Comparison of ENCODE assay signal across 9 cellular contexts in genomic region chr3:16467368-16467767, GRCh38. TPM values are rescaled to one million over a fixed set of nuclear protein-coding genes. Genes with fewer than 3 reads are reported as not detected.
DNase-seq lines count a peak whose midpoint lies in the region; ATAC-seq and TF ChIP-seq lines count a peak whose summit lies in the region.
"Had no signal": no experiment of that assay in that cellular context is flagged by ENCODE, and none has a peak within 500 bp of the region (broad histone marks: within the 10 kb centered on the region; RNA-seq: fewer than 3 reads in every experiment).

No MANE protein-coding gene starts in this region.

- in situ Hi-C loops in brain microvascular endothelial cell (cut with HindIII; ENCODE audit: low pct_ligation_motif_present, low sequenced_read_pairs), result no loop called here

- H3K4me3 ChIP-seq in left ventricle myocardium inferior (no peak overlapping the region), brain microvascular endothelial cell (ENCODE audit: low read depth, low read length) (no peak overlapping the region), testis (no peak overlapping the region), smooth muscle cell (no peak overlapping the region)
- H3K4me3 ChIP-seq: upper lobe of left lung had no signal

- H3K4me1 ChIP-seq in left ventricle myocardium inferior (peaks cover 92% of the 10 kb centered on the region), testis (peaks cover 4% of the 10 kb centered on the region), smooth muscle cell (ENCODE audit: low read depth) (peaks cover 5% of the 10 kb centered on the region)

- no peak for TF ChIP-seq POLR2A in testis (IDR thresholded peaks at IDR 0.05)

- peak overlapping the region; percentile 60 for H3K27ac ChIP-seq in left ventricle myocardium inferior (replicated peaks)
- H3K27ac ChIP-seq in brain microvascular endothelial cell, result peak overlapping the region; percentile 94
- H3K27ac ChIP-seq in testis, result no peak overlapping the region
- H3K27ac ChIP-seq in smooth muscle cell (ENCODE audit: low read depth), result no peak overlapping the region

- no peaks in the 10 kb centered on the region for H4K20me1 ChIP-seq in smooth muscle cell (ENCODE audit: low read depth)

- H2AFZ ChIP-seq in smooth muscle cell (ENCODE audit: low read depth), result no peak overlapping the region

- H3K9me3 ChIP-seq in left ventricle myocardium inferior (replicated peaks) (peaks cover 14% of the 10 kb centered on the region), testis (no peaks in the 10 kb centered on the region), smooth muscle cell (replicated peaks; ENCODE audit: low read depth) (no peaks in the 10 kb centered on the region)

- H3K36me3 ChIP-seq in left ventricle myocardium inferior (peaks cover 39% of the 10 kb centered on the region), brain microvascular endothelial cell (replicated peaks) (peaks cover 7% of the 10 kb centered on the region), testis (ENCODE audit: low read depth, missing control alignments) (no peaks in the 10 kb centered on the region), smooth muscle cell (ENCODE audit: low read depth) (no peaks in the 10 kb centered on the region)

- H3K27me3 ChIP-seq in left ventricle myocardium inferior (ENCODE audit: low read depth), result no peaks in the 10 kb centered on the region
- H3K27me3 ChIP-seq in brain microvascular endothelial cell (replicated peaks), result no peaks in the 10 kb centered on the region
- no peaks in the 10 kb centered on the region for H3K27me3 ChIP-seq in testis
- H3K27me3 ChIP-seq in smooth muscle cell (ENCODE audit: low read depth), result no peaks in the 10 kb centered on the region
- H3K27me3 ChIP-seq: upper lobe of left lung had no signal

- no peak overlapping the region for H3K4me2 ChIP-seq in smooth muscle cell

- no peak overlapping the region for H3K9ac ChIP-seq in smooth muscle cell (ENCODE audit: low read depth)

- TF ChIP-seq CTCF in left ventricle myocardium inferior (IDR thresholded peaks at IDR 0.05; ENCODE audit: borderline replicate concordance) (no peak), brain microvascular endothelial cell (IDR thresholded peaks at IDR 0.05; ENCODE audit: low read depth, low read length, missing control alignments) (no peak), testis (IDR thresholded peaks at IDR 0.05) (no peak), smooth muscle cell (IDR thresholded peaks at IDR 0.05; ENCODE audit: borderline replicate concordance, insufficient read depth, poor library complexity, severe bottlenecking) (no peak)

- no peaks in the 10 kb centered on the region for H3F3A ChIP-seq in smooth muscle cell (ENCODE audit: low read depth)

- WGBS in testis, 2 donors, result 84 to 89% methylated on average over 8 of the region's 9 CpGs
- 84% methylated on average over 8 of the region's 9 CpGs for WGBS in smooth muscle cell (ENCODE audit: low lambda C conversion rate)

- ATAC-seq in left ventricle myocardium superior (no peak), HG03521 (IDR thresholded peaks at IDR 0.05; ENCODE audit: unreplicated experiment) (peak; percentile 73)

- intact Hi-C loops in left ventricle myocardium inferior (cut with micrococcal nuclease) (no loop called here), left ventricle myocardium superior (cut with micrococcal nuclease) (no loop called here), head of caudate nucleus (cut with DNase I) (no loop called here), testis (cut with DNase I; ENCODE audit: low total_unique reads) (no loop called here)

- DNase-seq in left ventricle myocardium inferior, result no peak
- no peak for DNase-seq in left ventricle myocardium superior
- DNase-seq in brain microvascular endothelial cell, result no peak
- no peak for DNase-seq in head of caudate nucleus
- DNase-seq in testis, result no peak
- DNase-seq in DMS79 treated with DMSO at 0.1 percent for 48 hours (lab: John Stamatoyannopoulos, UW), result no peak
- DNase-seq in smooth muscle cell (lab: John Stamatoyannopoulos, UW; ENCODE audit: unreplicated experiment), result no peak

- H3K79me2 ChIP-seq in smooth muscle cell (ENCODE audit: low read depth), result no peaks in the 10 kb centered on the region

RNA-seq across cellular contexts. Expression of gene RFTN1, which starts 46.1 kb away (rescaled TPM):
- total RNA-seq in left ventricle myocardium inferior (22.9 TPM), left ventricle myocardium superior (25.0 TPM), testis (10 to 100 TPM; 20.8 to 25.7 TPM), smooth muscle cell (35.6 and 37.7 TPM in 2 replicates)
- polyA plus RNA-seq in testis (ENCODE audit: insufficient read depth, low read depth, low replicate concordance) (22.2 TPM), smooth muscle cell (21.7 and 22.8 TPM in 2 replicates)

Comparison
In these comparisons a context has a peak if more than half of its experiments do, and no peak if none do; other contexts are left out.
1. H3K27ac ChIP-seq: peak in left ventricle myocardium inferior (single experiment) and brain microvascular endothelial cell (single experiment); none in testis (0 of 2) and smooth muscle cell (single experiment).